Comparison of ENCODE assay signal across 17 cellular contexts in the genomic region with DNA sequence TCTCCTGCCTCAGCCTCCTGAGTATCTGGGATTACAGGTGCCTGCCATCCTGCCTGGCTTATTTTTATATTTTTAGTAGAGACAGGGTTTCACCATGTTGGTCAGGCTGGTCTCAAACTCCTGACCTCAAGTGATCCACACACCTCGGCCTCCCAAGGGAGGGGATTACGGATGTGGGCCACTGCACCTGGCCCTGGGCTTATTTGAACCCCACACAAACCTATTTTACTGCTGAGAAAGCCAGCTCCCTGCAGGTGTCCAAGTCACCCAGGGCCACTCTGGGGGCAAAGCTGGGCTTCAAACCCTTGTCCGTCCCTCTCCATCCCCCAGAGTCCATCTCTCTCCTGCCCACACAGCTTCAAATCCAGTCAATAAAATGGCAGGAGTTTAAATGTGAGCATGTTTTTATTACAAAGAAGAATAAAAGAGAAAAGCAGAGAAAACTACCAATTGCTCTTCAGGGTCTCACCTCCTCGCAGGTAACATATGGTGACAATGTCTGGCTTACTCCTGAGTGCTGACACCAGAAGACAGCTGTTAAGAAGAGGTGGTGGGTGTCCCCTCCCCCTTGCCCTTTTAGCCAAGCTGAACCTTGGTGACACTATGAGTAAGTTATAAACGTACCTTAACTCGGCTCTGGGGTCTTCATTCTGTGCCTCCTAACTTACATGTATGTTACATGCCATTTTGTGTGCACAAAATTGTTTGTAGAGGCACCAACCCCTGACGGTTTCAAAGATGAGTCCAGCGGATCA. TPM values are rescaled to one million over a fixed set of nuclear protein-coding genes. Genes with fewer than 3 reads are reported as not detected.
DNase-seq lines count a peak whose midpoint lies in the region; ATAC-seq and TF ChIP-seq lines count a peak whose summit lies in the region.
"Had no signal": no experiment of that assay in that cellular context is flagged by ENCODE, and none has a peak within 500 bp of the region (broad histone marks: within the 10 kb centered on the region; RNA-seq: fewer than 3 reads in every experiment).

No MANE protein-coding gene starts in this region.

- H3K36me3 ChIP-seq in IMR-90 (ENCODE audit: control insufficient read depth, insufficient read depth, low read length) (no peaks in the 10 kb centered on the region), sigmoid colon (no peaks in the 10 kb centered on the region), thyroid gland (no peaks in the 10 kb centered on the region)
- H3K36me3 ChIP-seq: cardiac muscle cell, MG63, upper lobe of left lung had no signal

- no peak for TF ChIP-seq EP300 in sigmoid colon (IDR thresholded peaks at IDR 0.05)

- TF ChIP-seq RAD21 in IMR-90 (IDR thresholded peaks at IDR 0.05; ENCODE audit: low read length) = no peak

- no peak overlapping the region for H3K18ac ChIP-seq in IMR-90 (ENCODE audit: low read depth, low read length)

- no peak for TF ChIP-seq CTCF in IMR-90 (conservative IDR thresholded peaks at IDR 0.05; ENCODE audit: low read depth, low read length)
- no peak for TF ChIP-seq CTCF in sigmoid colon (IDR thresholded peaks at IDR 0.05)
- TF ChIP-seq CTCF in thyroid gland (IDR thresholded peaks at IDR 0.05) = no peak

- H2AK5ac ChIP-seq in IMR-90 (ENCODE audit: low read depth, low read length) = peak overlapping the region; percentile 58; the same call in 1 of the 2 replicates

- H2BK120ac ChIP-seq in IMR-90 (ENCODE audit: low read depth, low read length) = 0 out of 2 replicates have a peak overlapping the region, but pooled peaks have one; percentile 1

- intact Hi-C loops in IMR-90 (cut with micrococcal nuclease) = no loop called here
- intact Hi-C loops in activated T-helper 2 cell treated with anti-CD3 and anti-CD28 coated beads, Interferon-gamma antibody, Interleukin-2, Interleukin-4, amounts not matched to agents 10 μg/mL and 5 μg/mL and 100 μg/mL, durations not matched to agents 14 hours and 24 hours and 36 hours (cut with micrococcal nuclease) = no loop called here
- intact Hi-C loops in sigmoid colon (cut with DNase I) = no loop called here
- intact Hi-C loops in thyroid gland (cut with DNase I) = no loop called here

- DNase-seq in activated CD8-positive, alpha-beta memory T cell treated with anti-CD3 and anti-CD28 coated beads for 24 hours = peak; percentile 57
- no peak for DNase-seq in activated CD8-positive, alpha-beta memory T cell treated with anti-CD3 and anti-CD28 coated beads, Interleukin-2, amount 50 U/mL, for 4 hours
- DNase-seq in IMR-90 (no peak), sigmoid colon (peak; percentile 40), G401 (ENCODE audit: low spot score) (no peak), thyroid gland (no peak)
- DNase-seq in activated T-helper 2 cell treated with anti-CD3 and anti-CD28 coated beads, Interferon-gamma antibody, Interleukin-2, Interleukin-4, amounts not matched to agents 10 μg/mL and 5 μg/mL and 100 μg/mL, durations not matched to agents 14 hours and 24 hours and 36 hours (ENCODE audit: low spot score) = no peak
- DNase-seq: mammary epithelial cell, NCI-H1417 treated with DMSO at 0.1 percent for 48 hours, NCI-H524 treated with DMSO at 0.1 percent for 48 hours, occipital lobe, upper lobe of left lung had no signal

- peaks cover 28% of the 10 kb centered on the region for H3K4me1 Mint-ChIP-seq in activated T-helper 2 cell treated with anti-CD3 and anti-CD28 coated beads, Interferon-gamma antibody, Interleukin-2, Interleukin-4, amounts not matched to agents 10 μg/mL and 5 μg/mL and 100 μg/mL, durations not matched to agents 14 hours and 24 hours and 36 hours (ENCODE audit: low read depth)

- in situ Hi-C loops in IMR-90 (cut with MboI; ENCODE audit: low sequenced_read_pairs) = no loop called here
- in situ Hi-C loops in G401 (cut with HindIII; ENCODE audit: low sequenced_read_pairs) = no loop called here

- H4K8ac ChIP-seq in IMR-90 (ENCODE audit: low read depth in 2 of 2, low read length in 2 of 2) = no peak overlapping the region; a peak in 1 of 4 replicates

- H3K27ac Mint-ChIP-seq in activated T-helper 2 cell treated with anti-CD3 and anti-CD28 coated beads, Interferon-gamma antibody, Interleukin-2, Interleukin-4, amounts not matched to agents 10 μg/mL and 5 μg/mL and 100 μg/mL, durations not matched to agents 14 hours and 24 hours and 36 hours = peak overlapping the region; percentile 82
- H3K27ac Mint-ChIP-seq: WTC11 had no signal

- H4K5ac ChIP-seq in IMR-90 (ENCODE audit: low read depth, low read length) = no peak overlapping the region

- no peak overlapping the region for H3K56ac ChIP-seq in IMR-90 (ENCODE audit: extremely low read depth, insufficient read depth, low read length)

- POLR2A ChIA-PET in IMR-90 (lab: Charles Lee; ENCODE audit: unreplicated experiment) = no interaction called here

- no peak overlapping the region for H3K23ac ChIP-seq in IMR-90 (ENCODE audit: low read depth, low read length)

- H3K79me1 ChIP-seq in IMR-90 (ENCODE audit: low read depth in 1 of 2, low read length in 2 of 2) = no peaks in the 10 kb centered on the region

- H3K4me1 ChIP-seq in IMR-90 (ENCODE audit: control insufficient read depth, insufficient read depth, low read length) = peaks cover 10% of the 10 kb centered on the region
- H3K4me1 ChIP-seq in sigmoid colon = no peaks in the 10 kb centered on the region
- no peaks in the 10 kb centered on the region for H3K4me1 ChIP-seq in thyroid gland
- H3K4me1 ChIP-seq: upper lobe of left lung had no signal

- H3K36me3 Mint-ChIP-seq in activated T-helper 2 cell treated with anti-CD3 and anti-CD28 coated beads, Interferon-gamma antibody, Interleukin-2, Interleukin-4, amounts not matched to agents 10 μg/mL and 5 μg/mL and 100 μg/mL, durations not matched to agents 14 hours and 24 hours and 36 hours (ENCODE audit: low read depth) = no peaks in the 10 kb centered on the region
- H3K36me3 Mint-ChIP-seq: WTC11 had no signal

- BruUV-seq in IMR-90 (replicated peaks; lab: Mats Ljungman, UMichigan) = no TSS peak

- no peak overlapping the region for H3K27ac ChIP-seq in IMR-90 (ENCODE audit: insufficient read depth, low read length)
- no peak overlapping the region for H3K27ac ChIP-seq in sigmoid colon
- no peak overlapping the region for H3K27ac ChIP-seq in thyroid gland
- H3K27ac ChIP-seq: C4-2B, cardiac muscle cell, upper lobe of left lung had no signal

- no peak overlapping the region for H3K4me2 ChIP-seq in IMR-90 (ENCODE audit: low read depth, low read length)

- no peaks in the 10 kb centered on the region for H4K20me1 ChIP-seq in IMR-90 (ENCODE audit: insufficient read depth, low read length)

- H2BK5ac ChIP-seq in IMR-90 (ENCODE audit: low read depth, low read length, poor library complexity, severe bottlenecking) = no peak overlapping the region

- CTCF ChIA-PET in IMR-90 (lab: Yijun Ruan, JAX) = interaction anchor here (1.5 kb wide), 1 partner anchor 10 kb away, joined by 4 read pairs; no protein-coding TSS in a partner anchor

- no peak overlapping the region for H2AFZ ChIP-seq in IMR-90 (replicated peaks; ENCODE audit: low read length, poor library complexity)

- no peak overlapping the region for H3K4me3 ChIP-seq in IMR-90 (ENCODE audit: insufficient read depth, low read depth, low read length)
- no peak overlapping the region for H3K4me3 ChIP-seq in sigmoid colon
- no peak overlapping the region for H3K4me3 ChIP-seq in thyroid gland (replicated peaks in 1 of 3)
- H3K4me3 ChIP-seq: cardiac muscle cell, MG63, upper lobe of left lung had no signal

- H3K9me1 ChIP-seq in IMR-90 (ENCODE audit: insufficient read depth, low read length) = peaks cover 3% of the 10 kb centered on the region; the same call in 1 of the 2 replicates

- H3K9me3 Mint-ChIP-seq in activated T-helper 2 cell treated with anti-CD3 and anti-CD28 coated beads, Interferon-gamma antibody, Interleukin-2, Interleukin-4, amounts not matched to agents 10 μg/mL and 5 μg/mL and 100 μg/mL, durations not matched to agents 14 hours and 24 hours and 36 hours = no peaks in the 10 kb centered on the region
- H3K9me3 Mint-ChIP-seq: WTC11 had no signal

- no peak overlapping the region for H2AK9ac ChIP-seq in IMR-90 (replicated peaks; ENCODE audit: low read depth, low read length, poor library complexity)

- H3K9ac ChIP-seq in IMR-90 (ENCODE audit: low read depth, low read length) = no peak overlapping the region

- no peak for TF ChIP-seq POLR2A in IMR-90 (IDR thresholded peaks at IDR 0.05; ENCODE audit: low read depth, low read length)
- no peak for TF ChIP-seq POLR2A in sigmoid colon (IDR thresholded peaks at IDR 0.05)
- no peak for TF ChIP-seq POLR2A in thyroid gland (IDR thresholded peaks at IDR 0.05)

- ATAC-seq in IMR-90 (ENCODE audit: low read depth) (no peak), HG02973 (IDR thresholded peaks at IDR 0.05; ENCODE audit: unreplicated experiment) (no peak)

- peak overlapping the region; percentile 3; the same call in 1 of the 2 replicates for H2BK20ac ChIP-seq in IMR-90 (ENCODE audit: low read depth, low read length)

- no CpG with 5 or more reads among the region's 8 CpGs for WGBS in IMR-90 (ENCODE audit: extremely low coverage in 2 of 2, insufficient read length in 1 of 2), 2 experiments
- WGBS in sigmoid colon, 2 donors = 81 to 83% methylated on average over 8 of the region's 8 CpGs
- 71 to 76% methylated on average over 8 of the region's 8 CpGs for WGBS in thyroid gland, 2 donors

- no peak overlapping the region for H3K4ac ChIP-seq in IMR-90 (ENCODE audit: low read depth, low read length)

- peak overlapping the region; percentile 33 for H3K4me3 Mint-ChIP-seq in activated T-helper 2 cell treated with anti-CD3 and anti-CD28 coated beads, Interferon-gamma antibody, Interleukin-2, Interleukin-4, amounts not matched to agents 10 μg/mL and 5 μg/mL and 100 μg/mL, durations not matched to agents 14 hours and 24 hours and 36 hours (ENCODE audit: low read depth)
- H3K4me3 Mint-ChIP-seq: WTC11 had no signal

- peak overlapping the region; percentile 62; the same call in 1 of the 3 replicates for H2BK15ac ChIP-seq in IMR-90 (ENCODE audit: low read depth, low read length)

- no peak overlapping the region for H4K91ac ChIP-seq in IMR-90 (ENCODE audit: insufficient read depth, low read depth, low read length)

- no peaks in the 10 kb centered on the region for H3K27me3 ChIP-seq in IMR-90 (ENCODE audit: control insufficient read depth, insufficient read depth, low read length)
- H3K27me3 ChIP-seq in sigmoid colon = no peaks in the 10 kb centered on the region
- no peaks in the 10 kb centered on the region for H3K27me3 ChIP-seq in thyroid gland
- H3K27me3 ChIP-seq: cardiac muscle cell, MG63, upper lobe of left lung had no signal

- no peaks in the 10 kb centered on the region for H3K27me3 Mint-ChIP-seq in activated T-helper 2 cell treated with anti-CD3 and anti-CD28 coated beads, Interferon-gamma antibody, Interleukin-2, Interleukin-4, amounts not matched to agents 10 μg/mL and 5 μg/mL and 100 μg/mL, durations not matched to agents 14 hours and 24 hours and 36 hours (ENCODE audit: low read depth)

- no peaks in the 10 kb centered on the region for H3K9me3 ChIP-seq in IMR-90 (ENCODE audit: control insufficient read depth, insufficient read depth, low read length)
- no peaks in the 10 kb centered on the region for H3K9me3 ChIP-seq in sigmoid colon
- no peaks in the 10 kb centered on the region for H3K9me3 ChIP-seq in thyroid gland
- H3K9me3 ChIP-seq: MG63, upper lobe of left lung had no signal

- dilution Hi-C loops in IMR-90 (cut with HindIII; ENCODE audit: low sequenced_read_pairs, unreplicated experiment) = no loop called here

- no peak overlapping the region for H3K14ac ChIP-seq in IMR-90 (replicated peaks; ENCODE audit: low read depth, low read length)

RNA-seq across cellular contexts. Expression of gene LAT, which starts 45.4 kb away (rescaled TPM):
- total RNA-seq in IMR-90 (2012; rRNA removed) (0.18 TPM in 1 of 2 replicates, not detected in the other), sigmoid colon (10 to 100 TPM in 2 of 4 donors, 1 to 10 TPM in 2; 6.6 to 19.1 (median 9.3) TPM), thyroid gland (10 to 100 TPM in 1 of 4 donors, 1 to 10 TPM in 3; 4.4 to 10.6 (median 7.0) TPM)
- polyA plus RNA-seq in IMR-90 (2012; rRNA removed) (7.4 and 7.6 TPM in 2 replicates), sigmoid colon (10 to 100 TPM in 1 of 3 donors, 1 to 10 TPM in 2; 1.4 to 26.2 (median 2.4) TPM)
- polyA plus RNA-seq in IMR-90 (2012; cell fraction: cytosol; rRNA removed) = 1.5 and 3.0 TPM in 2 replicates
- 102 and 230 TPM in 2 replicates for polyA plus RNA-seq in IMR-90 (2012; cell fraction: nucleus; rRNA removed; ENCODE audit: low replicate concordance)
- total RNA-seq in activated T-helper 2 cell treated with anti-CD3 and anti-CD28 coated beads, Interferon-gamma antibody, Interleukin-2, Interleukin-4, amounts not matched to agents 10 μg/mL and 5 μg/mL and 100 μg/mL, durations not matched to agents 14 hours and 24 hours and 36 hours = 273 and 294 TPM in 2 replicates
- total RNA-seq in G401 (2014; rRNA removed; shearing (Covaris generic)) = 7.4 TPM in 1 of 2 replicates, not detected in the other

RNA-seq across cellular contexts. Expression of gene SPNS1, which starts 55.7 kb away (rescaled TPM):
- 4.7 and 6.9 TPM in 2 replicates for total RNA-seq in IMR-90 (2012; rRNA removed)
- 37.3 and 39.9 TPM in 2 replicates for polyA plus RNA-seq in IMR-90 (2012; rRNA removed)
- 39.0 and 52.2 TPM in 2 replicates for polyA plus RNA-seq in IMR-90 (2012; cell fraction: cytosol; rRNA removed)
- polyA plus RNA-seq in IMR-90 (2012; cell fraction: nucleus; rRNA removed; ENCODE audit: low replicate concordance) = 89.2 and 183 TPM in 2 replicates
- 22.0 and 25.8 TPM in 2 replicates for total RNA-seq in activated T-helper 2 cell treated with anti-CD3 and anti-CD28 coated beads, Interferon-gamma antibody, Interleukin-2, Interleukin-4, amounts not matched to agents 10 μg/mL and 5 μg/mL and 100 μg/mL, durations not matched to agents 14 hours and 24 hours and 36 hours
- total RNA-seq in sigmoid colon = 10 to 100 TPM; 14.3 to 30.5 (median 14.7) TPM
- polyA plus RNA-seq in sigmoid colon = 10 to 100 TPM in 2 of 3 donors, 1 to 10 TPM in 1; 6.6 to 40.2 (median 14.1) TPM
- 64.4 and 81.8 TPM in 2 replicates for total RNA-seq in G401 (2014; rRNA removed; shearing (Covaris generic))
- total RNA-seq in thyroid gland = 10 to 100 TPM; 16.5 to 24.2 (median 20.6) TPM

Comparison
In these comparisons a context has a peak if more than half of its experiments do, and no peak if none do; other contexts are left out.
1. DNase-seq: peak in activated CD8-positive, alpha-beta memory T cell treated with anti-CD3 and anti-CD28 coated beads for 24 hours (single experiment) and sigmoid colon (single experiment); none in activated CD8-positive, alpha-beta memory T cell treated with anti-CD3 and anti-CD28 coated beads, Interleukin-2, amount 50 U/mL, for 4 hours (single experiment), IMR-90 (single experiment), activated T-helper 2 cell treated with anti-CD3 and anti-CD28 coated beads, Interferon-gamma antibody, Interleukin-2, Interleukin-4, amounts not matched to agents 10 μg/mL and 5 μg/mL and 100 μg/mL, durations not matched to agents 14 hours and 24 hours and 36 hours (single experiment), G401 (single experiment) and thyroid gland (0 of 2).
2. RNA of gene LAT, which starts 45.4 kb away (total RNA-seq): 273 to 294 TPM in activated T-helper 2 cell treated with anti-CD3 and anti-CD28 coated beads, Interferon-gamma antibody, Interleukin-2, Interleukin-4, amounts not matched to agents 10 μg/mL and 5 μg/mL and 100 μg/mL, durations not matched to agents 14 hours and 24 hours and 36 hours; 6.6 to 19.1 TPM in sigmoid colon, 4.4 to 10.6 TPM in thyroid gland, 7.4 TPM in G401 and 0.18 TPM in IMR-90; every median in the first group is over 10 times any median in the second.